ENCODE assay signal across 2 cellular contexts in genomic region chr19:19488041-19488874, GRCh38.
TF ChIP-seq lines count a peak whose summit lies in the region.

No MANE protein-coding gene starts in this region.

TF ChIP-seq in GM23338, 12 proteins besides CTCF, POLR2A, EP300 and RAD21:
- no peak for TF ChIP-seq STAT1 (IDR thresholded peaks at IDR 0.05; ENCODE audit: unreplicated experiment)
- no peak for TF ChIP-seq POLR2AphosphoS5 (IDR thresholded peaks at IDR 0.05; ENCODE audit: low read depth)
- no peak for TF ChIP-seq ZNF462 (CRISPR knock-in tag; IDR thresholded peaks at IDR 0.05)
- TF ChIP-seq ZNF114 (CRISPR knock-in tag; IDR thresholded peaks at IDR 0.05): no peak
- TF ChIP-seq CREB1 (CRISPR knock-in tag; IDR thresholded peaks at IDR 0.05; ENCODE audit: low read depth): no peak
- no peak for TF ChIP-seq EZH2 (IDR thresholded peaks at IDR 0.05; ENCODE audit: low read depth, unreplicated experiment)
- TF ChIP-seq NANOG (IDR thresholded peaks at IDR 0.05; ENCODE audit: borderline replicate concordance): no peak
- no peak for TF ChIP-seq EZH2phosphoT487 (IDR thresholded peaks at IDR 0.05; ENCODE audit: unreplicated experiment)
- TF ChIP-seq ZNF331 (CRISPR knock-in tag; IDR thresholded peaks at IDR 0.05; ENCODE audit: low read depth): no peak

TF ChIP-seq in GM12878, 131 proteins besides CTCF, POLR2A, EP300 and RAD21:
- TF ChIP-seq E4F1 (IDR thresholded peaks at IDR 0.05; ENCODE audit: borderline replicate concordance, partially characterized antibody) (no peak), ATF3 (IDR thresholded peaks at IDR 0.05; ENCODE audit: borderline replicate concordance, extremely low read depth, low read depth, low read length) (no peak), MTA3 (IDR thresholded peaks at IDR 0.05; ENCODE audit: borderline replicate concordance, low read length) (0 out of 2 replicates have a peak, but pooled peaks have one; percentile 3), FOXM1 (IDR thresholded peaks at IDR 0.05; ENCODE audit: low read depth, low read length) (no peak), ZNF207 (IDR thresholded peaks at IDR 0.05; ENCODE audit: borderline replicate concordance) (no peak), ZNF384 (IDR thresholded peaks at IDR 0.05; ENCODE audit: borderline replicate concordance, low read depth, low read length) (no peak), TARDBP (IDR thresholded peaks at IDR 0.05; ENCODE audit: borderline replicate concordance) (no peak), CHD1 (IDR thresholded peaks at IDR 0.05; ENCODE audit: low read depth, low read length) (no peak), HDGF (IDR thresholded peaks at IDR 0.05) (no peak), SP1 (IDR thresholded peaks at IDR 0.05; ENCODE audit: low read depth, low read length) (no peak), SIX5 (IDR thresholded peaks at IDR 0.05; ENCODE audit: low read depth, low read length, severe bottlenecking) (no peak), MLLT1 (IDR thresholded peaks at IDR 0.05) (0 out of 2 replicates have a peak, but pooled peaks have one; percentile 27), ZNF24 (IDR thresholded peaks at IDR 0.05) (peak; percentile 69; the same call in 1 of the 2 replicates), IRF5 (IDR thresholded peaks at IDR 0.05; ENCODE audit: borderline replicate concordance) (no peak), GABPA (IDR thresholded peaks at IDR 0.05; ENCODE audit: low read depth) (no peak)
